16 cellular contexts compared by ENCODE assay signal in genomic region chr22:48846200-48846599, GRCh38.
A peak's percentile ranks its signal among the peaks of the same experiment; 100 is the strongest.
DNase-seq lines count a peak whose midpoint lies in the region; TF ChIP-seq lines count a peak whose summit lies in the region.
"Had no signal": no experiment of that assay in that cellular context is flagged by ENCODE, and none has a peak within 500 bp of the region (broad histone marks: within the 10 kb centered on the region; RNA-seq: fewer than 3 reads in every experiment).

No MANE protein-coding gene starts in this region.

- no peaks in the 10 kb centered on the region for H3K36me3 ChIP-seq in HEK293 (ENCODE audit: control insufficient read depth in 2 of 2, insufficient read depth in 1 of 2, low read length in 2 of 2)
- H3K36me3 ChIP-seq: BLaER1 treated with 17β-estradiol and CSF1 and Interleukin-3, amounts not matched to agents 10 nM and 100 nM had no signal

- POLR2A ChIA-PET in HEK293 (lab: Yijun Ruan, JAX), result no interaction called here

- no peak overlapping the region for H3K4me3 ChIP-seq in HEK293 (ENCODE audit: low read depth, low read length)
- H3K4me3 ChIP-seq: A549; BLaER1 treated with 17β-estradiol and CSF1 and Interleukin-3, amounts not matched to agents 10 nM and 100 nM had no signal

- H3K27me3 Mint-ChIP-seq in progenitor cell of endocrine pancreas, result peaks cover 35% of the 10 kb centered on the region

- no peak overlapping the region for H3K4me3 Mint-ChIP-seq in progenitor cell of endocrine pancreas (ENCODE audit: low read depth)
- H3K4me3 Mint-ChIP-seq: B cell; CD4-positive, alpha-beta T cell; CD8-positive, alpha-beta T cell had no signal

- no peak for TF ChIP-seq CTCF in HEK293 (tag by site-specific recombination; IDR thresholded peaks at IDR 0.05)
- no peak for TF ChIP-seq CTCF in progenitor cell of endocrine pancreas (IDR thresholded peaks at IDR 0.05; ENCODE audit: unreplicated experiment)

- no peaks in the 10 kb centered on the region for H3K36me3 Mint-ChIP-seq in progenitor cell of endocrine pancreas (ENCODE audit: insufficient read depth)
- H3K36me3 Mint-ChIP-seq: CD8-positive, alpha-beta T cell had no signal

- no peak overlapping the region for H3K27ac ChIP-seq in HEK293 (ENCODE audit: extremely low read depth, low read depth, low read length)
- H3K27ac ChIP-seq: 22Rv1; A549; BLaER1 treated with 17β-estradiol and CSF1 and Interleukin-3, amounts not matched to agents 10 nM and 100 nM; C4-2B had no signal

- DNase-seq in NCI-H1105 treated with DMSO at 0.1 percent for 48 hours (lab: John Stamatoyannopoulos, UW) (peak; percentile 25), NCI-H1105 (lab: John Stamatoyannopoulos, UW) (no peak), progenitor cell of endocrine pancreas (ENCODE audit: low spot score, unreplicated experiment) (no peak), NCI-H748 treated with DMSO at 0.1 percent for 48 hours (lab: John Stamatoyannopoulos, UW) (no peak)
- DNase-seq: AML-193; Caco-2; Calu3; CD4-positive, alpha-beta T cell; CD8-positive, alpha-beta T cell; GF-D8 had no signal

- H3K9me3 ChIP-seq in HEK293 (ENCODE audit: control insufficient read depth, insufficient read depth, low read depth, low read length), result no peaks in the 10 kb centered on the region
- H3K9me3 ChIP-seq: A549; BLaER1 treated with 17β-estradiol and CSF1 and Interleukin-3, amounts not matched to agents 10 nM and 100 nM; Caco-2 had no signal

- peaks cover 21% of the 10 kb centered on the region for H3K4me1 Mint-ChIP-seq in progenitor cell of endocrine pancreas (ENCODE audit: low read depth)
- H3K4me1 Mint-ChIP-seq: B cell had no signal

- CTCF ChIA-PET in HEK293 (lab: Yijun Ruan, JAX), result no interaction called here

- no peaks in the 10 kb centered on the region for H3K9me3 Mint-ChIP-seq in progenitor cell of endocrine pancreas (ENCODE audit: low read depth)
- H3K9me3 Mint-ChIP-seq: CD4-positive, alpha-beta T cell; CD8-positive, alpha-beta T cell had no signal

- H3K27ac Mint-ChIP-seq in progenitor cell of endocrine pancreas, result peak overlapping the region; percentile 27
- H3K27ac Mint-ChIP-seq: B cell; CD4-positive, alpha-beta T cell; CD8-positive, alpha-beta T cell had no signal

- H3K4me1 ChIP-seq in HEK293 (ENCODE audit: control insufficient read depth, insufficient read depth, low read length), result no peaks in the 10 kb centered on the region
- H3K4me1 ChIP-seq: A549, Caco-2 had no signal

TF ChIP-seq in HEK293, 187 proteins besides CTCF, POLR2A, EP300 and RAD21:
- TF ChIP-seq AEBP2 (tag by site-specific recombination; IDR thresholded peaks at IDR 0.05; ENCODE audit: borderline replicate concordance) (no peak), BCL6B (tag by site-specific recombination; IDR thresholded peaks at IDR 0.05) (no peak), ZNF623 (tag by site-specific recombination; IDR thresholded peaks at IDR 0.05) (no peak), ZBTB48 (tag by site-specific recombination; IDR thresholded peaks at IDR 0.05) (no peak), ZBTB17 (tag by site-specific recombination; IDR thresholded peaks at IDR 0.05) (peak; percentile 93), ZNF658 (tag by site-specific recombination; IDR thresholded peaks at IDR 0.05) (no peak), ZNF18 (tag by site-specific recombination; IDR thresholded peaks at IDR 0.05) (no peak)
